ENCODE assay signal across 8 cellular contexts in the genomic region with DNA sequence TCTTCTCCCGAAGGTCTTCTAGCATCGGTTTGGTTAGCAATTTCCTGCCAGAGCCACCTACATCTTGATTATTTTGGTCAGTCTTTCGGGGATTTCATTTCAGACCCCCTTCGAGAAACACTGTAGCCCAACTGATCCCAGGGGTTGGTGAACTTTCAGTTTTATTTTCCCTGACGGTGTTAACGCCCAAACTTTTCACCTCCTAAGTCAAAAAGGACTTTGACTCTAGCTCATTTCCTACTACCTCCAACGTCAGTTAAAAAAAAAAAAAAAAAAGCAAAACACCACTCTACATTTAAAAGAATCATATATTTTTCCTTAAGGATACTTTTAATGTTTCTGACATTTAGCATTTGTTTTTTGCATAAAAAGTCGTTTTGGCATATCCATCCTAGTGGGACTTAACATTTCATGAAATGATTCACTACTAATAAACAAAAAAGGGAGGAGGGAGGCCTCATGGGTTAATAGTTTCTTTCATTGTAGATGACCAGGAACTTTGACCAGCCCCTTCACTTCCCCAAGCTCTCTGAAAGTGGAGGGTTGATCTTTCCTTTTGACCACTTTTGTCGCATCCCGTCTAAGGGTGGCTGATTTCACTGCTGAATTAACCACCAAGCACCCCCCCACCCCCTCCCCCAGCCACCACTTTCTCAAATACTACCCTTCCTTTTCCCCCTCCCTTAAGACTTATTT. TPM values are rescaled to one million over a fixed set of nuclear protein-coding genes. Genes with fewer than 3 reads are reported as not detected.
DNase-seq lines count a peak whose midpoint lies in the region; ATAC-seq and TF ChIP-seq lines count a peak whose summit lies in the region.

No MANE protein-coding gene starts in this region.

- H3K4me2 ChIP-seq in GM23338, result peak overlapping the region; percentile 64
- peak overlapping the region; percentile 90 for H3K4me2 ChIP-seq in skeletal muscle satellite cell (ENCODE audit: low read length)

- no peaks in the 10 kb centered on the region for H3K9me2 ChIP-seq in GM23338 (ENCODE audit: insufficient read depth)

- peaks cover 3% of the 10 kb centered on the region; the same call in 1 of the 3 replicates for H3K9me3 Mint-ChIP-seq in GM23338

- DNase-seq in GM23338 (ENCODE audit: low spot score), result no peak
- no peak for DNase-seq in T-helper 17 cell
- no peak for DNase-seq in left ventricle myocardium superior
- no peak for DNase-seq in NCI-H2081 treated with DMSO at 0.1 percent for 48 hours (lab: John Stamatoyannopoulos, UW)
- DNase-seq in NCI-H2029 treated with DMSO at 0.1 percent for 48 hours (lab: John Stamatoyannopoulos, UW), result no peak

- peak overlapping the region; percentile 61 for H3K9ac ChIP-seq in skeletal muscle satellite cell (ENCODE audit: low read depth, low read length)

- H3K27me3 ChIP-seq in GM23338 (ENCODE audit: insufficient read depth), result no peaks in the 10 kb centered on the region
- no peaks in the 10 kb centered on the region for H3K27me3 ChIP-seq in skeletal muscle satellite cell (ENCODE audit: control insufficient read depth, insufficient read depth, low read length)

- intact Hi-C loops in left ventricle myocardium superior (cut with micrococcal nuclease), result no loop called here

- H3K4me1 Mint-ChIP-seq in GM23338 (peaks cover 43% of the 10 kb centered on the region), T-helper 17 cell (peaks cover 25% of the 10 kb centered on the region)

- H3K36me3 ChIP-seq in GM23338 (ENCODE audit: insufficient read depth) (no peaks in the 10 kb centered on the region), skeletal muscle satellite cell (ENCODE audit: insufficient read depth, low read length) (no peaks in the 10 kb centered on the region)

- H4K20me1 ChIP-seq in GM23338 (replicated peaks; ENCODE audit: insufficient read depth), result no peaks in the 10 kb centered on the region

- peaks cover 50% of the 10 kb centered on the region for H3K4me1 ChIP-seq in GM23338 (ENCODE audit: insufficient read depth)
- peaks cover 9% of the 10 kb centered on the region for H3K4me1 ChIP-seq in skeletal muscle satellite cell (ENCODE audit: control insufficient read depth, insufficient read depth, low read length)

- H3K27me3 Mint-ChIP-seq in GM23338 (ENCODE audit: insufficient read depth, low read depth, poor library complexity), result peaks cover 11% of the 10 kb centered on the region
- H3K27me3 Mint-ChIP-seq in T-helper 17 cell, result peaks cover 30% of the 10 kb centered on the region

- ATAC-seq in GM23338 (peak; percentile 8), T-helper 17 cell (no peak), left ventricle myocardium superior (peak; percentile 2), HG03571 (IDR thresholded peaks at IDR 0.05; ENCODE audit: unreplicated experiment) (no peak), GM19395 (IDR thresholded peaks at IDR 0.05; ENCODE audit: unreplicated experiment) (no peak)

- TF ChIP-seq CTCF in GM23338 (conservative IDR thresholded peaks at IDR 0.05; ENCODE audit: low read depth in 2 of 2), result no peak

- H3K27ac ChIP-seq in GM23338 (ENCODE audit: low read depth), result peak overlapping the region; percentile 79

- H2AFZ ChIP-seq in GM23338, result no peak overlapping the region

- peaks cover 37% of the 10 kb centered on the region for H3K79me2 ChIP-seq in GM23338 (replicated peaks; ENCODE audit: insufficient read depth)

- H3K36me3 Mint-ChIP-seq in GM23338 (ENCODE audit: low read depth), result peaks cover 27% of the 10 kb centered on the region
- H3K36me3 Mint-ChIP-seq in T-helper 17 cell (ENCODE audit: low read depth), result peaks cover 7% of the 10 kb centered on the region

- H3K9me3 ChIP-seq in T-helper 17 cell (ENCODE audit: control insufficient read depth, low read length, poor library complexity, severe bottlenecking), result no peaks in the 10 kb centered on the region
- no peaks in the 10 kb centered on the region for H3K9me3 ChIP-seq in skeletal muscle satellite cell (replicated peaks; ENCODE audit: low read length)

- peak overlapping the region; percentile 99 for H3K4me3 Mint-ChIP-seq in GM23338
- H3K4me3 Mint-ChIP-seq in T-helper 17 cell, result peak overlapping the region; percentile 98

- no peaks in the 10 kb centered on the region; the same call in 1 of the 2 replicates for H3F3A ChIP-seq in GM23338 (replicated peaks; ENCODE audit: low read depth)

- H3K4me3 ChIP-seq in GM23338 (peak overlapping the region; percentile 30), skeletal muscle satellite cell (ENCODE audit: low read length) (peak overlapping the region; percentile 71)

- peak overlapping the region; percentile 89 for H3K27ac Mint-ChIP-seq in GM23338
- H3K27ac Mint-ChIP-seq in T-helper 17 cell, result no peak overlapping the region

TF ChIP-seq in GM23338, 12 proteins besides CTCF, POLR2A, EP300 and RAD21 (continues in another document):
- TF ChIP-seq STAT1 (IDR thresholded peaks at IDR 0.05; ENCODE audit: unreplicated experiment) (no peak), EZH2phosphoT487 (IDR thresholded peaks at IDR 0.05; ENCODE audit: unreplicated experiment) (no peak), CREB1 (CRISPR knock-in tag; IDR thresholded peaks at IDR 0.05; ENCODE audit: low read depth) (no peak), NANOG (IDR thresholded peaks at IDR 0.05; ENCODE audit: borderline replicate concordance) (no peak)
- TF ChIP-seq, protein P1, sequence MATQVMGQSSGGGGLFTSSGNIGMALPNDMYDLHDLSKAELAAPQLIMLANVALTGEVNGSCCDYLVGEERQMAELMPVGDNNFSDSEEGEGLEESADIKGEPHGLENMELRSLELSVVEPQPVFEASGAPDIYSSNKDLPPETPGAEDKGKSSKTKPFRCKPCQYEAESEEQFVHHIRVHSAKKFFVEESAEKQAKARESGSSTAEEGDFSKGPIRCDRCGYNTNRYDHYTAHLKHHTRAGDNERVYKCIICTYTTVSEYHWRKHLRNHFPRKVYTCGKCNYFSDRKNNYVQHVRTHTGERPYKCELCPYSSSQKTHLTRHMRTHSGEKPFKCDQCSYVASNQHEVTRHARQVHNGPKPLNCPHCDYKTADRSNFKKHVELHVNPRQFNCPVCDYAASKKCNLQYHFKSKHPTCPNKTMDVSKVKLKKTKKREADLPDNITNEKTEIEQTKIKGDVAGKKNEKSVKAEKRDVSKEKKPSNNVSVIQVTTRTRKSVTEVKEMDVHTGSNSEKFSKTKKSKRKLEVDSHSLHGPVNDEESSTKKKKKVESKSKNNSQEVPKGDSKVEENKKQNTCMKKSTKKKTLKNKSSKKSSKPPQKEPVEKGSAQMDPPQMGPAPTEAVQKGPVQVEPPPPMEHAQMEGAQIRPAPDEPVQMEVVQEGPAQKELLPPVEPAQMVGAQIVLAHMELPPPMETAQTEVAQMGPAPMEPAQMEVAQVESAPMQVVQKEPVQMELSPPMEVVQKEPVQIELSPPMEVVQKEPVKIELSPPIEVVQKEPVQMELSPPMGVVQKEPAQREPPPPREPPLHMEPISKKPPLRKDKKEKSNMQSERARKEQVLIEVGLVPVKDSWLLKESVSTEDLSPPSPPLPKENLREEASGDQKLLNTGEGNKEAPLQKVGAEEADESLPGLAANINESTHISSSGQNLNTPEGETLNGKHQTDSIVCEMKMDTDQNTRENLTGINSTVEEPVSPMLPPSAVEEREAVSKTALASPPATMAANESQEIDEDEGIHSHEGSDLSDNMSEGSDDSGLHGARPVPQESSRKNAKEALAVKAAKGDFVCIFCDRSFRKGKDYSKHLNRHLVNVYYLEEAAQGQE (IDR thresholded peaks at IDR 0.05; ENCODE audit: unreplicated experiment), result no peak

RNA-seq across cellular contexts. Expression of a gene that starts 0.8 kb away (rescaled TPM):
- total RNA-seq in GM23338 (2014; rRNA removed; shearing (Covaris generic)), result 27.0 and 32.2 TPM in 2 replicates
- polyA plus RNA-seq in GM23338 (2016; fragmentation: Nextera tagmentation; extraction: Ambion mirVana), result 80.8 and 89.7 TPM in 2 replicates
- total RNA-seq in T-helper 17 cell (1 to 10 TPM; 3.1 to 3.9 TPM), left ventricle myocardium superior (13.5 TPM)
- 3.9 and 4.8 TPM in 2 replicates for total RNA-seq in skeletal muscle satellite cell (2012; rRNA removed)

Comparison
In these comparisons a context has a peak if more than half of its experiments do, and no peak if none do; other contexts are left out.
1. ATAC-seq: peak in GM23338 (single experiment) and left ventricle myocardium superior (single experiment); none in T-helper 17 cell (single experiment), HG03571 (single experiment) and GM19395 (single experiment).